8 cellular contexts compared by ENCODE assay signal in genomic region chr17:81200695-81201580, GRCh38. TPM values are rescaled to one million over a fixed set of nuclear protein-coding genes. Genes with fewer than 3 reads are reported as not detected.
DNase-seq lines count a peak whose midpoint lies in the region; ATAC-seq and TF ChIP-seq lines count a peak whose summit lies in the region.

No MANE protein-coding gene starts in this region.

- peak; percentile 88 for DNase-seq in AG20443 (ENCODE audit: low spot score)
- DNase-seq in GM10266 (ENCODE audit: extremely low spot score) = peak; percentile 70
- peak; percentile 9 for DNase-seq in NCI-H2227 treated with DMSO at 0.1 percent for 48 hours (lab: John Stamatoyannopoulos, UW)
- DNase-seq in amygdala (lab: John Stamatoyannopoulos, UW) = peak in 42 of 56 donors; percentile 3 to 80 (median 37)
- DNase-seq in right cardiac atrium = peak in 1 of 3 donors; percentile 68
- DNase-seq in skeletal muscle cell (ENCODE audit: low read depth) = peak; percentile 19
- DNase-seq in omental fat pad (ENCODE audit: low spot score) = no peak
- no peak for DNase-seq in NCI-H1105 (lab: John Stamatoyannopoulos, UW)

- H3K27ac ChIP-seq in right cardiac atrium (ENCODE audit: low read length) = no peak overlapping the region

- peak; percentile 10 for TF ChIP-seq CTCF in GM10266 (IDR thresholded peaks at IDR 0.05; ENCODE audit: control insufficient read depth, insufficient read depth, low read depth, missing control alignments)
- peak in 1 of 3 donors; percentile 25 for TF ChIP-seq CTCF in omental fat pad (IDR thresholded peaks at IDR 0.05)

- no peaks in the 10 kb centered on the region for H3K27me3 ChIP-seq in right cardiac atrium (ENCODE audit: control insufficient read depth, insufficient read depth)

- ATAC-seq in right cardiac atrium (peak; percentile 53 to 63), omental fat pad (ENCODE audit: low FRiP score) (no peak)

- intact Hi-C loops in right cardiac atrium (cut with DNase I) = loop anchor here in 1 of 4 donors (2.0 kb wide), 1 partner anchor 58 kb away; no protein-coding TSS in a partner anchor

- no peaks in the 10 kb centered on the region for H3K4me1 ChIP-seq in right cardiac atrium (ENCODE audit: control insufficient read depth, insufficient read depth, low read length)

- H3K4me3 ChIP-seq in right cardiac atrium (ENCODE audit: low read length) (no peak overlapping the region), skeletal muscle cell (ENCODE audit: low read depth, low read length) (no peak overlapping the region)

- no peaks in the 10 kb centered on the region for H3K9me3 ChIP-seq in right cardiac atrium (ENCODE audit: control insufficient read depth, low read length)

- WGBS in right cardiac atrium = 71% methylated on average over 27 of the region's 27 CpGs

RNA-seq across cellular contexts. Expression of gene CEP131, which starts 21.8 kb away (rescaled TPM):
- total RNA-seq in right cardiac atrium (1 to 10 TPM; 4.6 to 5.9 (median 5.2) TPM), omental fat pad (10 to 100 TPM in 1 of 4 donors, 1 to 10 TPM in 3; 3.0 to 11.5 (median 5.6) TPM)
- 7.4 TPM for polyA plus RNA-seq in right cardiac atrium

RNA-seq across cellular contexts. Expression of gene AATK, which starts 34.9 kb away (rescaled TPM):
- total RNA-seq in right cardiac atrium = 10 to 100 TPM in 3 of 4 donors, 1 to 10 TPM in 1; 8.6 to 15.4 (median 12.6) TPM
- 10.4 TPM for polyA plus RNA-seq in right cardiac atrium
- total RNA-seq in omental fat pad = 1 to 10 TPM; 1.3 to 6.0 (median 3.1) TPM

RNA-seq across cellular contexts. Expression of gene PVALEF, which starts 35.6 kb away (rescaled TPM):
- not detected for total RNA-seq in right cardiac atrium
- not detected for polyA plus RNA-seq in right cardiac atrium
- not detected for total RNA-seq in omental fat pad

RNA-seq across cellular contexts. Expression of gene TEPSIN, which starts 37.9 kb away (rescaled TPM):
- total RNA-seq in right cardiac atrium (10 to 100 TPM; 12.5 to 17.7 (median 14.2) TPM), omental fat pad (10 to 100 TPM; 15.1 to 56.1 (median 33.2) TPM)
- 12.6 TPM for polyA plus RNA-seq in right cardiac atrium

RNA-seq across cellular contexts. Expression of gene NDUFAF8, which starts 38.2 kb away (rescaled TPM):
- 10 to 100 TPM; 51.5 to 75.4 (median 62.5) TPM for total RNA-seq in right cardiac atrium
- polyA plus RNA-seq in right cardiac atrium = 55.0 TPM
- total RNA-seq in omental fat pad = 10 to 100 TPM; 28.7 to 56.7 (median 37.5) TPM

Comparison
In these comparisons a context has a peak if more than half of its experiments do, and no peak if none do; other contexts are left out.
1. DNase-seq: peak in AG20443 (single experiment), GM10266 (single experiment), NCI-H2227 treated with DMSO at 0.1 percent for 48 hours (single experiment), amygdala (42 of 56) and skeletal muscle cell (single experiment); none in omental fat pad (single experiment) and NCI-H1105 (single experiment).